ENCODE assay signal across 8 cellular contexts in genomic region chrX:24260827-24261550, GRCh38. TPM values are rescaled to one million over a fixed set of nuclear protein-coding genes. Genes with fewer than 3 reads are reported as not detected.
DNase-seq lines count a peak whose midpoint lies in the region; ATAC-seq, FAIRE-seq and TF ChIP-seq lines count a peak whose summit lies in the region.

No MANE protein-coding gene starts in this region.

- DNase-seq in GM19239 (ENCODE audit: insufficient read length, low spot score) = no peak
- DNase-seq in RPMI7951 (ENCODE audit: low read depth) = peak; percentile 51
- DNase-seq in fibroblast of the aortic adventitia (ENCODE audit: low read depth) = peak; percentile 47
- DNase-seq in small intestine = peak; percentile 84
- no peak for DNase-seq in HT-29 (ENCODE audit: low spot score)
- DNase-seq in AG08396 (ENCODE audit: low spot score) = no peak

- H3K9me3 ChIP-seq in small intestine (ENCODE audit: control insufficient read depth, low read depth) = no peaks in the 10 kb centered on the region

- peaks cover 4 to 5% of the 10 kb centered on the region in 2 donors for H3K4me1 ChIP-seq in small intestine (ENCODE audit: control insufficient read depth in 2 of 2, insufficient read depth in 1 of 2, low read depth in 1 of 2, low read length in 1 of 2)

- H3K27ac ChIP-seq in small intestine (ENCODE audit: low read depth in 1 of 2, low read length in 1 of 2) = peak overlapping the region; percentile 73 to 74

- 31 to 34% (median 31%) methylated on average over 10 of the region's 10 CpGs for WGBS in small intestine, 3 donors

- H3K36me3 ChIP-seq in small intestine (ENCODE audit: control insufficient read depth in 2 of 2, insufficient read depth in 2 of 2, low read length in 2 of 2) = no peaks in the 10 kb centered on the region

- TF ChIP-seq CTCF in fibroblast of the aortic adventitia (IDR thresholded peaks at IDR 0.05; ENCODE audit: insufficient read depth, low read length) = no peak

- H3K4me3 ChIP-seq in fibroblast of the aortic adventitia (ENCODE audit: low read depth, low read length) (no peak overlapping the region), small intestine (ENCODE audit: low read depth in 1 of 2, low read length in 2 of 2) (no peak overlapping the region)

- FAIRE-seq in GM19239 (lab: Jason Lieb, UNC) = peak; percentile 81
- no peak for FAIRE-seq in small intestine (lab: Jason Lieb, UNC)

- ATAC-seq in GM19324 (IDR thresholded peaks at IDR 0.05; ENCODE audit: low FRiP score, unreplicated experiment) = no peak
- no peak for ATAC-seq in HG02973 (IDR thresholded peaks at IDR 0.05; ENCODE audit: unreplicated experiment)

- no peaks in the 10 kb centered on the region for H3K27me3 ChIP-seq in small intestine (ENCODE audit: control insufficient read depth in 2 of 2, insufficient read depth in 2 of 2, low read length in 2 of 2)

RNA-seq across cellular contexts. Expression of gene SUPT20HL2, which starts 52.9 kb away (rescaled TPM):
- total RNA-seq in RPMI7951 (2014; rRNA removed; shearing (Covaris generic)) = 0.24 TPM in 1 of 2 replicates, not detected in the other
- total RNA-seq in fibroblast of the aortic adventitia (ENCODE audit: low replicate concordance) = not detected in 2 replicates
- polyA plus RNA-seq in small intestine = not detected
- not detected in 2 replicates for total RNA-seq in HT-29 (2014; rRNA removed; shearing (Covaris generic))

Comparison
In these comparisons a context has a peak if more than half of its experiments do, and no peak if none do; other contexts are left out.
1. DNase-seq: peak in RPMI7951 (single experiment), fibroblast of the aortic adventitia (single experiment) and small intestine (single experiment); none in GM19239 (single experiment), HT-29 (single experiment) and AG08396 (single experiment).